In the genomic region with DNA sequence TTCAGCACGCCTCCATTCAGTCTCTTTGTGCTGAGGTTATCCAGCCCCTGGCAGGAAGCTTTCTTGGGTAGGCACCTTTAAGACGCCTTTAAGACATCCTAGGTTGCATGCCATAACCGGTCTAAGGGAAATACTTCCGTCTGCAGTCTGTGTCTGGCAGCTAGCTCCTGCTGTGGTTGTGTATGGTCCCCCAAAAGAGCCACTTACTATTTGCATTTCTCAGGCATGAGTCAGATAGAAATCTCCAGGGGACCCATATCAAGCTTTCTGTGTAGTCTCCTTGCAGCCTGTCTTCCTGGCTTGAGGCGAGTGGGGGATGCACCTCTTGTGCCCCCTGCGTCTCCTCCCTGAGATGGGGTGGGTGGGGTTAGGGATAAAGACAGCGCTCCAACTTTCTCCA, we compare ENCODE assay signal across 10 cellular contexts. TPM values are rescaled to one million over a fixed set of nuclear protein-coding genes. Genes with fewer than 3 reads are reported as not detected.
A peak's percentile ranks its signal among the peaks of the same experiment; 100 is the strongest.
DNase-seq lines count a peak whose midpoint lies in the region; ATAC-seq, FAIRE-seq and TF ChIP-seq lines count a peak whose summit lies in the region.
"Had no signal": no experiment of that assay in that cellular context is flagged by ENCODE, and none has a peak within 500 bp of the region (broad histone marks: within the 10 kb centered on the region; RNA-seq: fewer than 3 reads in every experiment).

No MANE protein-coding gene starts in this region.

- no peak for TF ChIP-seq POLR2A in GM12891 (IDR thresholded peaks at IDR 0.05; ENCODE audit: low read depth, low read length)

- DNase-seq in left ventricle myocardium superior (no peak), GM12891 (ENCODE audit: insufficient read length, low spot score) (no peak), HT-29 (ENCODE audit: low spot score) (no peak)
- no peak for DNase-seq in stimulated activated CD8-positive, alpha-beta memory T cell treated with anti-CD3 and anti-CD28 coated beads, Interleukin-4, amount 100 ng/mL, for 48 hours
- no peak for DNase-seq in stimulated activated naive CD8-positive, alpha-beta T cell treated with anti-CD3 and anti-CD28 coated beads, Interleukin-15, amount 100 ng/mL, for 72 hours

- intact Hi-C loops in left ventricle myocardium superior (cut with micrococcal nuclease), result no loop called here

- H3K4me1 Mint-ChIP-seq in stimulated activated naive CD8-positive, alpha-beta T cell treated with anti-CD3 and anti-CD28 coated beads, Interleukin-15, amount 100 ng/mL, for 72 hours, result no peaks in the 10 kb centered on the region

- ATAC-seq in GM18502 (IDR thresholded peaks at IDR 0.05; ENCODE audit: poor library complexity, unreplicated experiment) (peak; percentile 97), GM21723 (IDR thresholded peaks at IDR 0.05; ENCODE audit: unreplicated experiment) (peak; percentile 91), HG03432 (IDR thresholded peaks at IDR 0.05; ENCODE audit: unreplicated experiment) (peak; percentile 94), left ventricle myocardium superior (peak; percentile 6)
- no peak for ATAC-seq in stimulated activated naive CD8-positive, alpha-beta T cell treated with anti-CD3 and anti-CD28 coated beads, Interleukin-15, amount 100 ng/mL, for 72 hours

- H3K4me3 Mint-ChIP-seq in stimulated activated naive CD8-positive, alpha-beta T cell treated with anti-CD3 and anti-CD28 coated beads, Interleukin-15, amount 100 ng/mL, for 72 hours, result no peak overlapping the region

- no peak for FAIRE-seq in GM12891 (lab: Jason Lieb, UNC)
- FAIRE-seq: colon had no signal

- no peaks in the 10 kb centered on the region for H3K9me3 Mint-ChIP-seq in stimulated activated naive CD8-positive, alpha-beta T cell treated with anti-CD3 and anti-CD28 coated beads, Interleukin-15, amount 100 ng/mL, for 72 hours

- no peak overlapping the region for H3K27ac Mint-ChIP-seq in stimulated activated naive CD8-positive, alpha-beta T cell treated with anti-CD3 and anti-CD28 coated beads, Interleukin-15, amount 100 ng/mL, for 72 hours

- peaks cover 36% of the 10 kb centered on the region for H3K27me3 Mint-ChIP-seq in stimulated activated naive CD8-positive, alpha-beta T cell treated with anti-CD3 and anti-CD28 coated beads, Interleukin-15, amount 100 ng/mL, for 72 hours

TF ChIP-seq in GM12891, 5 proteins besides CTCF, POLR2A, EP300 and RAD21:
- no peak for TF ChIP-seq SPI1 (IDR thresholded peaks at IDR 0.05; ENCODE audit: low read depth, low read length)
- TF ChIP-seq POU2F2 (IDR thresholded peaks at IDR 0.05; ENCODE audit: low read depth, low read length), result no peak
- TF ChIP-seq POLR2AphosphoS5 (IDR thresholded peaks at IDR 0.05; ENCODE audit: low read depth, low read length), result no peak
- no peak for TF ChIP-seq PAX5 (IDR thresholded peaks at IDR 0.05; ENCODE audit: insufficient read depth, low read length, severe bottlenecking)
- TF ChIP-seq TAF1 (IDR thresholded peaks at IDR 0.05; ENCODE audit: low read depth, low read length), result no peak

RNA-seq across cellular contexts. Expression of gene RYR2, which starts 10.0 kb away (rescaled TPM):
- total RNA-seq in left ventricle myocardium superior, result 828 TPM
- not detected for polyA plus RNA-seq in GM12891 (2012; ENCODE audit: low read depth, missing spikeins)
- total RNA-seq in HT-29 (2014; rRNA removed; shearing (Covaris generic)), result not detected in 2 replicates

RNA-seq across cellular contexts. Expression of gene MT1HL1, which starts 27.8 kb away (rescaled TPM):
- total RNA-seq in left ventricle myocardium superior, result not detected
- not detected for polyA plus RNA-seq in GM12891 (2012; ENCODE audit: low read depth, missing spikeins)
- not detected in 2 replicates for total RNA-seq in HT-29 (2014; rRNA removed; shearing (Covaris generic))
- total RNA-seq: tibial nerve had no signal

Comparison
In these comparisons a context has a peak if more than half of its experiments do, and no peak if none do; other contexts are left out.
1. RNA of gene RYR2, which starts 10.0 kb away (total RNA-seq): 828 TPM in left ventricle myocardium superior (single experiment); not detected in HT-29; every median in the first group is over 100 times any median in the second.